Comparison of ENCODE assay signal across 24 cellular contexts in genomic region chr17:73015722-73016276, GRCh38.
A peak's percentile ranks its signal among the peaks of the same experiment; 100 is the strongest.
DNase-seq lines count a peak whose midpoint lies in the region; ATAC-seq, FAIRE-seq and TF ChIP-seq lines count a peak whose summit lies in the region.
"Had no signal": no experiment of that assay in that cellular context is flagged by ENCODE, and none has a peak within 500 bp of the region (broad histone marks: within the 10 kb centered on the region; RNA-seq: fewer than 3 reads in every experiment).

No MANE protein-coding gene starts in this region.

- H3K9me1 ChIP-seq in K562 (ENCODE audit: control insufficient read depth, insufficient read depth, low read length), result no peaks in the 10 kb centered on the region

- TF ChIP-seq EP300 in HepG2 (IDR thresholded peaks at IDR 0.05; ENCODE audit: low read depth in 2 of 2, low read length in 2 of 2), result no peak
- no peak for TF ChIP-seq EP300 in HepG2 (CRISPR knock-in tag; IDR thresholded peaks at IDR 0.05; ENCODE audit: borderline replicate concordance)
- TF ChIP-seq EP300 in K562 (IDR thresholded peaks at IDR 0.05; ENCODE audit: low read length), result no peak

- no peak for TF ChIP-seq CTCF in HepG2 (CRISPR knock-in tag; IDR thresholded peaks at IDR 0.05)
- TF ChIP-seq CTCF in right lobe of liver (IDR thresholded peaks at IDR 0.05), result no peak
- TF ChIP-seq CTCF in K562 (IDR thresholded peaks at IDR 0.05 in 2 of 3, conservative IDR thresholded peaks at IDR 0.05 in 1 of 3; ENCODE audit: insufficient read depth in 2 of 3, low read depth in 1 of 3, low read length in 3 of 3), result no peak
- no peak for TF ChIP-seq CTCF in osteocyte (IDR thresholded peaks at IDR 0.05)

- H3K4me3 Mint-ChIP-seq in osteocyte (ENCODE audit: unreplicated experiment), result no peak overlapping the region
- H3K4me3 Mint-ChIP-seq: B cell; CD4-positive, alpha-beta T cell; CD8-positive, alpha-beta T cell had no signal

- H3K79me2 ChIP-seq in HepG2 (ENCODE audit: insufficient read depth, low read length), result no peaks in the 10 kb centered on the region
- H3K79me2 ChIP-seq in K562 (ENCODE audit: control insufficient read depth, insufficient read depth, low read length), result no peaks in the 10 kb centered on the region

- no peak overlapping the region for H3K27ac ChIP-seq in HepG2 (ENCODE audit: extremely low read length, insufficient read depth, low read length)
- H3K27ac ChIP-seq in right lobe of liver, result no peak overlapping the region
- no peak overlapping the region for H3K27ac ChIP-seq in K562 (ENCODE audit: extremely low read depth, low read depth, low read length)
- H3K27ac ChIP-seq: 22Rv1; A549; BLaER1 treated with 17β-estradiol and CSF1 and Interleukin-3, amounts not matched to agents 10 nM and 100 nM; C4-2B had no signal

- H3K4me1 ChIP-seq in HepG2 (ENCODE audit: insufficient read depth, low read length), result peaks cover 8% of the 10 kb centered on the region
- H3K4me1 ChIP-seq in right lobe of liver, result no peaks in the 10 kb centered on the region
- H3K4me1 ChIP-seq in K562 (replicated peaks in 1 of 2; ENCODE audit: control insufficient read depth in 2 of 2, insufficient read depth in 2 of 2, low read length in 2 of 2), result peaks cover 3 to 4% of the 10 kb centered on the region in 2 experiments; a peak in 4 of 5 replicates

- FAIRE-seq in HepG2 (lab: Jason Lieb, UNC) (no peak), K562 (lab: Jason Lieb, UNC) (no peak)
- FAIRE-seq: A549, D721Med, G401.6, GM12891, GM19239 had no signal

- no peak overlapping the region for H2AFZ ChIP-seq in HepG2 (ENCODE audit: low read length)
- no peak overlapping the region for H2AFZ ChIP-seq in K562 (ENCODE audit: low read depth, low read length)

- in situ Hi-C loops in HepG2 (cut with HindIII; ENCODE audit: extremely low pct_ligation_motif_present, low pct_unique_long_range_greater_than_20kb) (no loop called here), K562 (cut with MboI) (no loop called here)

- peaks cover 59% of the 10 kb centered on the region for H3K4me1 Mint-ChIP-seq in osteocyte (ENCODE audit: unreplicated experiment)

- ATAC-seq in HepG2 (no peak), right lobe of liver (no peak), K562 (no peak), HG03432 (IDR thresholded peaks at IDR 0.05; ENCODE audit: unreplicated experiment) (no peak)
- ATAC-seq: A549; CD8-positive, alpha-beta T cell had no signal

- no peak for TF ChIP-seq POLR2A in HepG2 (IDR thresholded peaks at IDR 0.05; ENCODE audit: insufficient read depth in 1 of 2, low read depth in 2 of 2, low read length in 2 of 2)
- TF ChIP-seq POLR2A in right lobe of liver (IDR thresholded peaks at IDR 0.05), result no peak
- TF ChIP-seq POLR2A in K562 (conservative IDR thresholded peaks at IDR 0.05), result no peak

- H3K27me3 ChIP-seq in HepG2 (ENCODE audit: control insufficient read depth in 1 of 2, insufficient read depth in 2 of 2, low read length in 2 of 2) (no peaks in the 10 kb centered on the region), right lobe of liver (no peaks in the 10 kb centered on the region), K562 (ENCODE audit: control insufficient read depth in 2 of 2, insufficient read depth in 2 of 2, low read length in 2 of 2) (no peaks in the 10 kb centered on the region)
- H3K27me3 ChIP-seq: BLaER1 treated with 17β-estradiol and CSF1 and Interleukin-3, amounts not matched to agents 10 nM and 100 nM had no signal

- H3K36me3 Mint-ChIP-seq in osteocyte (ENCODE audit: unreplicated experiment), result peaks cover 15% of the 10 kb centered on the region

- peaks cover 4% of the 10 kb centered on the region; the same call in 1 of the 2 replicates for H3K9me3 ChIP-seq in HepG2 (ENCODE audit: low read length)
- no peaks in the 10 kb centered on the region for H3K9me3 ChIP-seq in right lobe of liver
- H3K9me3 ChIP-seq in K562 (replicated peaks; ENCODE audit: control insufficient read depth, insufficient read depth, low read depth, low read length), result no peaks in the 10 kb centered on the region
- H3K9me3 ChIP-seq: Caco-2 had no signal

- H3K9ac ChIP-seq in HepG2 (ENCODE audit: insufficient read depth, low read depth, low read length), result no peak overlapping the region
- H3K9ac ChIP-seq in K562 (ENCODE audit: insufficient read depth in 1 of 2, low read depth in 2 of 2, low read length in 2 of 2), result no peak overlapping the region
- H3K9ac ChIP-seq: BLaER1 treated with 17β-estradiol and CSF1 and Interleukin-3, amounts not matched to agents 10 nM and 100 nM had no signal

- H3K4me2 ChIP-seq in HepG2 (ENCODE audit: low read depth, low read length) (no peak overlapping the region), K562 (ENCODE audit: insufficient read depth, low read length) (no peak overlapping the region)
- H3K4me2 ChIP-seq: A549 had no signal

- no peak for DNase-seq in HepG2 (ENCODE audit: low spot score)
- no peak for DNase-seq in right lobe of liver
- no peak for DNase-seq in K562 (ENCODE audit: extremely low read depth in 1 of 4, low spot score in 3 of 4)
- no peak for DNase-seq in osteocyte (ENCODE audit: extremely low spot score, unreplicated experiment)
- peak; percentile 10 for DNase-seq in posterior vena cava (ENCODE audit: low spot score)
- no peak for DNase-seq in activated CD8-positive, alpha-beta memory T cell treated with anti-CD3 and anti-CD28 coated beads for 24 hours
- DNase-seq in SKM-1 treated with dmso at 0.1 percent for 144 hours (lab: John Stamatoyannopoulos, UW; ENCODE audit: unreplicated experiment), result no peak
- DNase-seq: AML-193; Caco-2; Calu3; CD4-positive, alpha-beta T cell; CD8-positive, alpha-beta T cell; DMS79 treated with DMSO at 0.1 percent for 48 hours; GF-D8 had no signal

- no peaks in the 10 kb centered on the region for H3K27me3 Mint-ChIP-seq in osteocyte (ENCODE audit: unreplicated experiment)
- H3K27me3 Mint-ChIP-seq: B cell; CD4-positive, alpha-beta T cell had no signal

- 89% methylated on average over 7 of the region's 7 CpGs for WGBS in HepG2 (ENCODE audit: low lambda C conversion rate)
- WGBS in right lobe of liver (ENCODE audit: insufficient coverage, low coverage, low lambda C conversion rate, missing lambda C conversion rate), result 95% methylated on average over 6 of the region's 7 CpGs
- WGBS in K562 (ENCODE audit: insufficient coverage, low coverage, missing lambda C conversion rate), result 88% methylated on average over 7 of the region's 7 CpGs

- peak overlapping the region; percentile 86 for H3K27ac Mint-ChIP-seq in osteocyte (ENCODE audit: unreplicated experiment)
- H3K27ac Mint-ChIP-seq: CD4-positive, alpha-beta T cell; CD8-positive, alpha-beta T cell had no signal

- peaks cover 15% of the 10 kb centered on the region for H3K9me3 Mint-ChIP-seq in osteocyte (ENCODE audit: unreplicated experiment)

- POLR2A ChIA-PET in HepG2 (lab: Yijun Ruan, JAX) (no interaction called here), K562 (lab: Yijun Ruan, JAX) (interaction anchor here (0.6 to 0.7 kb wide), 2 partner anchors 14 to 130 kb away, joined by 3 read pairs; no protein-coding TSS in a partner anchor)

- no peaks in the 10 kb centered on the region for H4K20me1 ChIP-seq in HepG2 (ENCODE audit: insufficient read depth, low read length)
- H4K20me1 ChIP-seq in K562 (replicated peaks; ENCODE audit: control insufficient read depth, insufficient read depth, low read length), result no peaks in the 10 kb centered on the region
- H4K20me1 ChIP-seq: BLaER1 treated with 17β-estradiol and CSF1 and Interleukin-3, amounts not matched to agents 10 nM and 100 nM had no signal

- CTCF ChIA-PET in HepG2 (lab: Yijun Ruan, JAX; ENCODE audit: low intra/inter-chr PET ratio, low total read pairs), result no interaction called here
- CTCF ChIA-PET in K562 (lab: Yijun Ruan, JAX; ENCODE audit: low intra/inter-chr PET ratio), result no interaction called here

- intact Hi-C loops in HepG2 (cut with micrococcal nuclease; ENCODE audit: unreplicated experiment), result loop anchor here (10.0 kb wide), 1 partner anchor 139 kb away; no protein-coding TSS in a partner anchor
- intact Hi-C loops in right lobe of liver (cut with DNase I), result no loop called here
- intact Hi-C loops in K562 (cut with micrococcal nuclease), result no loop called here
- intact Hi-C loops in posterior vena cava (cut with DNase I), result no loop called here

- TF ChIP-seq RAD21 in HepG2 (CRISPR knock-in tag; IDR thresholded peaks at IDR 0.05) (no peak), K562 (CRISPR knock-in tag; conservative IDR thresholded peaks at IDR 0.05 in 1 of 2, IDR thresholded peaks at IDR 0.05 in 1 of 2) (no peak)

- BruUV-seq in HepG2 (replicated peaks; lab: Mats Ljungman, UMichigan) (no TSS peak), K562 (replicated peaks; lab: Mats Ljungman, UMichigan) (no TSS peak)

- H3K4me3 ChIP-seq in HepG2 (replicated peaks in 1 of 3; ENCODE audit: insufficient read depth in 1 of 3, low read depth in 2 of 3, low read length in 3 of 3) (no peak overlapping the region), right lobe of liver (no peak overlapping the region), K562 (no peak overlapping the region)
- H3K4me3 ChIP-seq: A549; BLaER1 treated with 17β-estradiol and CSF1 and Interleukin-3, amounts not matched to agents 10 nM and 100 nM had no signal

- H3K36me3 ChIP-seq in HepG2 (replicated peaks in 1 of 2; ENCODE audit: control insufficient read depth in 1 of 2, insufficient read depth in 2 of 2, low read length in 2 of 2) (no peaks in the 10 kb centered on the region), right lobe of liver (no peaks in the 10 kb centered on the region), K562 (ENCODE audit: control insufficient read depth, insufficient read depth, low read length) (no peaks in the 10 kb centered on the region)

TF ChIP-seq in HepG2, 621 proteins besides CTCF, POLR2A, EP300 and RAD21 (continues in another document):
- TF ChIP-seq ZNF841 (CRISPR knock-in tag; IDR thresholded peaks at IDR 0.05; ENCODE audit: borderline replicate concordance) (no peak), HNF4A (CRISPR knock-in tag; IDR thresholded peaks at IDR 0.05) (no peak), ZNF629 (CRISPR knock-in tag; conservative IDR thresholded peaks at IDR 0.05) (peak; percentile 69)

TF ChIP-seq in K562, 482 proteins besides CTCF, POLR2A, EP300 and RAD21 (continues in another document):
- TF ChIP-seq HNRNPL (IDR thresholded peaks at IDR 0.05; ENCODE audit: low read depth, low read length), result no peak
- TF ChIP-seq ATF7 (IDR thresholded peaks at IDR 0.05), result peak; percentile 36; the same call in 1 of the 2 replicates
- peak; percentile 59 for TF ChIP-seq RBM25 (IDR thresholded peaks at IDR 0.05; ENCODE audit: low read depth, low read length, severe bottlenecking)
